1 cellular context compared by ENCODE assay signal in the genomic region with DNA sequence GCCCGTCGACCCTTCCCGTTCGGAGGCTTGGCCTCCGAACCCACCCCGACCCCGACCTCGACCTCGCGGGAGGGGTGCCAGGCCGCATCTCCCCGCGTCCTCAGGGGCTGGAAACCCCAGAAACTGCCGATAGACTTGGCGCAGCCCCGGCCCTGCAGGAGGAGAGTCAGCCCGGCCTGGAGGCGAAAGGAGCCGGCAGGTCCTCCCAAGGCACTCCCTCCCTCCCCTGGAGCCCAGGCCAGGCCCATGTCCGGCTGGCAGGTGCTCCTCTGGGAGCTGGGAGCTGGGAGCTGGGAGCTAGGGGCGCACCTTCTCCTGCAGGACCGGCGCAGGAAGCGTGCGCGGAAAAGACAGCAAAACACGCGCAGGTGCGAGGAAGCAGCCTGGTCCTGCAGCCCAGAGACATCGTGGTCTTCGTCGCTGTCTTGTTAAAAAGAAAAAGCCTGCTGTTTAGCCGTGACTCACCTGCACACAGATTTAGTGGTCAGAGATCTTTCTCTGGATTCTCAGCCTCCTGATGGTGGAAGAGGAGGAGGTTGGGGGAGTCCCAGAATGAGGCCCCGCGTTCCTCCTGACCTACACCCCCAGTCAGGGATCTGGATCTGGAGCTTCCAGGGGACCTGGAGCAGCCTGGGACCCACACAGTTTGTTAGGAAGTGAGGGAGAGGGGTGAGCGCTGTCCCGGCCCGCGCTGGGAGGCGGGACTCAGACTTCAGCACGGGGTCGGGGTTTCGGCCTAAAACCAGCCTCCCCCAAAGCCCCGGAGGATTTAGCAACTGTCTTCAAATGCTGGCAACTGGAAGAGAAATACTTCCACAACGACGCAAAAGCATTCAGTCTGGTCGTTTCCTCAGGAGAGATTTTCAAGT.
TF ChIP-seq lines count a peak whose summit lies in the region.

No MANE protein-coding gene starts in this region.

TF ChIP-seq in HepG2, 621 proteins besides CTCF, POLR2A, EP300 and RAD21 (continued from another document and continues in another):
- TF ChIP-seq, protein P1, sequence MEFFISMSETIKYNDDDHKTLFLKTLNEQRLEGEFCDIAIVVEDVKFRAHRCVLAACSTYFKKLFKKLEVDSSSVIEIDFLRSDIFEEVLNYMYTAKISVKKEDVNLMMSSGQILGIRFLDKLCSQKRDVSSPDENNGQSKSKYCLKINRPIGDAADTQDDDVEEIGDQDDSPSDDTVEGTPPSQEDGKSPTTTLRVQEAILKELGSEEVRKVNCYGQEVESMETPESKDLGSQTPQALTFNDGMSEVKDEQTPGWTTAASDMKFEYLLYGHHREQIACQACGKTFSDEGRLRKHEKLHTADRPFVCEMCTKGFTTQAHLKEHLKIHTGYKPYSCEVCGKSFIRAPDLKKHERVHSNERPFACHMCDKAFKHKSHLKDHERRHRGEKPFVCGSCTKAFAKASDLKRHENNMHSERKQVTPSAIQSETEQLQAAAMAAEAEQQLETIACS (CRISPR knock-in tag; IDR thresholded peaks at IDR 0.05), result no peak
- TF ChIP-seq, protein P2, sequence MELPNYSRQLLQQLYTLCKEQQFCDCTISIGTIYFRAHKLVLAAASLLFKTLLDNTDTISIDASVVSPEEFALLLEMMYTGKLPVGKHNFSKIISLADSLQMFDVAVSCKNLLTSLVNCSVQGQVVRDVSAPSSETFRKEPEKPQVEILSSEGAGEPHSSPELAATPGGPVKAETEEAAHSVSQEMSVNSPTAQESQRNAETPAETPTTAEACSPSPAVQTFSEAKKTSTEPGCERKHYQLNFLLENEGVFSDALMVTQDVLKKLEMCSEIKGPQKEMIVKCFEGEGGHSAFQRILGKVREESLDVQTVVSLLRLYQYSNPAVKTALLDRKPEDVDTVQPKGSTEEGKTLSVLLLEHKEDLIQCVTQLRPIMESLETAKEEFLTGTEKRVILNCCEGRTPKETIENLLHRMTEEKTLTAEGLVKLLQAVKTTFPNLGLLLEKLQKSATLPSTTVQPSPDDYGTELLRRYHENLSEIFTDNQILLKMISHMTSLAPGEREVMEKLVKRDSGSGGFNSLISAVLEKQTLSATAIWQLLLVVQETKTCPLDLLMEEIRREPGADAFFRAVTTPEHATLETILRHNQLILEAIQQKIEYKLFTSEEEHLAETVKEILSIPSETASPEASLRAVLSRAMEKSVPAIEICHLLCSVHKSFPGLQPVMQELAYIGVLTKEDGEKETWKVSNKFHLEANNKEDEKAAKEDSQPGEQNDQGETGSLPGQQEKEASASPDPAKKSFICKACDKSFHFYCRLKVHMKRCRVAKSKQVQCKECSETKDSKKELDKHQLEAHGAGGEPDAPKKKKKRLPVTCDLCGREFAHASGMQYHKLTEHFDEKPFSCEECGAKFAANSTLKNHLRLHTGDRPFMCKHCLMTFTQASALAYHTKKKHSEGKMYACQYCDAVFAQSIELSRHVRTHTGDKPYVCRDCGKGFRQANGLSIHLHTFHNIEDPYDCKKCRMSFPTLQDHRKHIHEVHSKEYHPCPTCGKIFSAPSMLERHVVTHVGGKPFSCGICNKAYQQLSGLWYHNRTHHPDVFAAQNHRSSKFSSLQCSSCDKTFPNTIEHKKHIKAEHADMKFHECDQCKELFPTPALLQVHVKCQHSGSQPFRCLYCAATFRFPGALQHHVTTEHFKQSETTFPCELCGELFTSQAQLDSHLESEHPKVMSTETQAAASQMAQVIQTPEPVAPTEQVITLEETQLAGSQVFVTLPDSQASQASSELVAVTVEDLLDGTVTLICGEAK (IDR thresholded peaks at IDR 0.05), result no peak
- TF ChIP-seq, protein P2 (CRISPR knock-in tag; IDR thresholded peaks at IDR 0.05), result no peak
- peak; percentile 40; the same call in 1 of the 2 replicates for TF ChIP-seq ZNF501 (CRISPR knock-in tag; IDR thresholded peaks at IDR 0.05)
- no peak for TF ChIP-seq NONO (IDR thresholded peaks at IDR 0.05)
- no peak for TF ChIP-seq NONO (CRISPR knock-in tag; conservative IDR thresholded peaks at IDR 0.05)
- TF ChIP-seq HNRNPLL (IDR thresholded peaks at IDR 0.05; ENCODE audit: low read depth, low read length, poor library complexity, severe bottlenecking), result peak; percentile 37
- peak; percentile 38; the same call in 1 of the 2 replicates for TF ChIP-seq HIVEP1 (CRISPR knock-in tag; IDR thresholded peaks at IDR 0.05)
- no peak for TF ChIP-seq HMG20B (CRISPR knock-in tag; conservative IDR thresholded peaks at IDR 0.05)
- TF ChIP-seq TBX2 (CRISPR knock-in tag; IDR thresholded peaks at IDR 0.05; ENCODE audit: borderline replicate concordance), result peak; percentile 11; the same call in 1 of the 2 replicates
- TF ChIP-seq ZNF598 (CRISPR knock-in tag; IDR thresholded peaks at IDR 0.05; ENCODE audit: borderline replicate concordance), result no peak
- no peak for TF ChIP-seq FOXC1 (CRISPR knock-in tag; IDR thresholded peaks at IDR 0.05; ENCODE audit: borderline replicate concordance)
- no peak for TF ChIP-seq ZNF160 (CRISPR knock-in tag; IDR thresholded peaks at IDR 0.05)
- no peak for TF ChIP-seq NFIB (CRISPR knock-in tag; IDR thresholded peaks at IDR 0.05; ENCODE audit: borderline replicate concordance)
- TF ChIP-seq, protein P3, sequence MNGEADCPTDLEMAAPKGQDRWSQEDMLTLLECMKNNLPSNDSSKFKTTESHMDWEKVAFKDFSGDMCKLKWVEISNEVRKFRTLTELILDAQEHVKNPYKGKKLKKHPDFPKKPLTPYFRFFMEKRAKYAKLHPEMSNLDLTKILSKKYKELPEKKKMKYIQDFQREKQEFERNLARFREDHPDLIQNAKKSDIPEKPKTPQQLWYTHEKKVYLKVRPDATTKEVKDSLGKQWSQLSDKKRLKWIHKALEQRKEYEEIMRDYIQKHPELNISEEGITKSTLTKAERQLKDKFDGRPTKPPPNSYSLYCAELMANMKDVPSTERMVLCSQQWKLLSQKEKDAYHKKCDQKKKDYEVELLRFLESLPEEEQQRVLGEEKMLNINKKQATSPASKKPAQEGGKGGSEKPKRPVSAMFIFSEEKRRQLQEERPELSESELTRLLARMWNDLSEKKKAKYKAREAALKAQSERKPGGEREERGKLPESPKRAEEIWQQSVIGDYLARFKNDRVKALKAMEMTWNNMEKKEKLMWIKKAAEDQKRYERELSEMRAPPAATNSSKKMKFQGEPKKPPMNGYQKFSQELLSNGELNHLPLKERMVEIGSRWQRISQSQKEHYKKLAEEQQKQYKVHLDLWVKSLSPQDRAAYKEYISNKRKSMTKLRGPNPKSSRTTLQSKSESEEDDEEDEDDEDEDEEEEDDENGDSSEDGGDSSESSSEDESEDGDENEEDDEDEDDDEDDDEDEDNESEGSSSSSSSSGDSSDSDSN (CRISPR knock-in tag; IDR thresholded peaks at IDR 0.05), result peak; percentile 69
- TF ChIP-seq ZNF703 (CRISPR knock-in tag; IDR thresholded peaks at IDR 0.05; ENCODE audit: borderline replicate concordance), result no peak
- TF ChIP-seq STAG1 (CRISPR knock-in tag; IDR thresholded peaks at IDR 0.05), result no peak
- TF ChIP-seq ZNF263 (CRISPR knock-in tag; IDR thresholded peaks at IDR 0.05), result peak; percentile 90
- TF ChIP-seq CC2D1A (CRISPR knock-in tag; IDR thresholded peaks at IDR 0.05), result no peak
- no peak for TF ChIP-seq ZNF10 (CRISPR knock-in tag; IDR thresholded peaks at IDR 0.05; ENCODE audit: borderline replicate concordance, low read depth)
- TF ChIP-seq ZC3H4 (CRISPR knock-in tag; IDR thresholded peaks at IDR 0.05; ENCODE audit: borderline replicate concordance), result no peak
- no peak for TF ChIP-seq ZNF496 (CRISPR knock-in tag; IDR thresholded peaks at IDR 0.05; ENCODE audit: insufficient replicate concordance)
- TF ChIP-seq, protein P4, sequence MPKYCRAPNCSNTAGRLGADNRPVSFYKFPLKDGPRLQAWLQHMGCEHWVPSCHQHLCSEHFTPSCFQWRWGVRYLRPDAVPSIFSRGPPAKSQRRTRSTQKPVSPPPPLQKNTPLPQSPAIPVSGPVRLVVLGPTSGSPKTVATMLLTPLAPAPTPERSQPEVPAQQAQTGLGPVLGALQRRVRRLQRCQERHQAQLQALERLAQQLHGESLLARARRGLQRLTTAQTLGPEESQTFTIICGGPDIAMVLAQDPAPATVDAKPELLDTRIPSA (CRISPR knock-in tag; IDR thresholded peaks at IDR 0.05; ENCODE audit: borderline replicate concordance), result 0 out of 2 replicates have a peak, but pooled peaks have one; percentile 63
- 0 out of 2 replicates have a peak, but pooled peaks have one; percentile 9 for TF ChIP-seq ZNF441 (CRISPR knock-in tag; IDR thresholded peaks at IDR 0.05; ENCODE audit: borderline replicate concordance)
- no peak for TF ChIP-seq PAX8 (CRISPR knock-in tag; IDR thresholded peaks at IDR 0.05; ENCODE audit: borderline replicate concordance)
- no peak for TF ChIP-seq ZNF674 (CRISPR knock-in tag; IDR thresholded peaks at IDR 0.05; ENCODE audit: low read depth)
- TF ChIP-seq ZNF772 (CRISPR knock-in tag; IDR thresholded peaks at IDR 0.05), result no peak
- TF ChIP-seq CBX1 (IDR thresholded peaks at IDR 0.05; ENCODE audit: low read depth), result no peak
- no peak for TF ChIP-seq CBX2 (IDR thresholded peaks at IDR 0.05; ENCODE audit: low read depth, low read length)
- 0 out of 2 replicates have a peak, but pooled peaks have one; percentile 21 for TF ChIP-seq CBX2 (CRISPR knock-in tag; IDR thresholded peaks at IDR 0.05; ENCODE audit: low read depth)
- TF ChIP-seq ZNF24 (IDR thresholded peaks at IDR 0.05), result no peak
- TF ChIP-seq, protein P5, sequence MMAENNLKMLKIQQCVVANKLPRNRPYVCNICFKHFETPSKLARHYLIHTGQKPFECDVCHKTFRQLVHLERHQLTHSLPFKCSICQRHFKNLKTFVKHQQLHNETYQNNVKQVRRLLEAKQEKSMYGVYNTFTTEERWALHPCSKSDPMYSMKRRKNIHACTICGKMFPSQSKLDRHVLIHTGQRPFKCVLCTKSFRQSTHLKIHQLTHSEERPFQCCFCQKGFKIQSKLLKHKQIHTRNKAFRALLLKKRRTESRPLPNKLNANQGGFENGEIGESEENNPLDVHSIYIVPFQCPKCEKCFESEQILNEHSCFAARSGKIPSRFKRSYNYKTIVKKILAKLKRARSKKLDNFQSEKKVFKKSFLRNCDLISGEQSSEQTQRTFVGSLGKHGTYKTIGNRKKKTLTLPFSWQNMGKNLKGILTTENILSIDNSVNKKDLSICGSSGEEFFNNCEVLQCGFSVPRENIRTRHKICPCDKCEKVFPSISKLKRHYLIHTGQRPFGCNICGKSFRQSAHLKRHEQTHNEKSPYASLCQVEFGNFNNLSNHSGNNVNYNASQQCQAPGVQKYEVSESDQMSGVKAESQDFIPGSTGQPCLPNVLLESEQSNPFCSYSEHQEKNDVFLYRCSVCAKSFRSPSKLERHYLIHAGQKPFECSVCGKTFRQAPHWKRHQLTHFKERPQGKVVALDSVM (CRISPR knock-in tag; IDR thresholded peaks at IDR 0.05), result no peak
- TF ChIP-seq YEATS4 (CRISPR knock-in tag; IDR thresholded peaks at IDR 0.05; ENCODE audit: borderline replicate concordance), result no peak
- TF ChIP-seq EZH2 (conservative IDR thresholded peaks at IDR 0.05; ENCODE audit: low read depth, low read length), result no peak
- TF ChIP-seq, protein P6, sequence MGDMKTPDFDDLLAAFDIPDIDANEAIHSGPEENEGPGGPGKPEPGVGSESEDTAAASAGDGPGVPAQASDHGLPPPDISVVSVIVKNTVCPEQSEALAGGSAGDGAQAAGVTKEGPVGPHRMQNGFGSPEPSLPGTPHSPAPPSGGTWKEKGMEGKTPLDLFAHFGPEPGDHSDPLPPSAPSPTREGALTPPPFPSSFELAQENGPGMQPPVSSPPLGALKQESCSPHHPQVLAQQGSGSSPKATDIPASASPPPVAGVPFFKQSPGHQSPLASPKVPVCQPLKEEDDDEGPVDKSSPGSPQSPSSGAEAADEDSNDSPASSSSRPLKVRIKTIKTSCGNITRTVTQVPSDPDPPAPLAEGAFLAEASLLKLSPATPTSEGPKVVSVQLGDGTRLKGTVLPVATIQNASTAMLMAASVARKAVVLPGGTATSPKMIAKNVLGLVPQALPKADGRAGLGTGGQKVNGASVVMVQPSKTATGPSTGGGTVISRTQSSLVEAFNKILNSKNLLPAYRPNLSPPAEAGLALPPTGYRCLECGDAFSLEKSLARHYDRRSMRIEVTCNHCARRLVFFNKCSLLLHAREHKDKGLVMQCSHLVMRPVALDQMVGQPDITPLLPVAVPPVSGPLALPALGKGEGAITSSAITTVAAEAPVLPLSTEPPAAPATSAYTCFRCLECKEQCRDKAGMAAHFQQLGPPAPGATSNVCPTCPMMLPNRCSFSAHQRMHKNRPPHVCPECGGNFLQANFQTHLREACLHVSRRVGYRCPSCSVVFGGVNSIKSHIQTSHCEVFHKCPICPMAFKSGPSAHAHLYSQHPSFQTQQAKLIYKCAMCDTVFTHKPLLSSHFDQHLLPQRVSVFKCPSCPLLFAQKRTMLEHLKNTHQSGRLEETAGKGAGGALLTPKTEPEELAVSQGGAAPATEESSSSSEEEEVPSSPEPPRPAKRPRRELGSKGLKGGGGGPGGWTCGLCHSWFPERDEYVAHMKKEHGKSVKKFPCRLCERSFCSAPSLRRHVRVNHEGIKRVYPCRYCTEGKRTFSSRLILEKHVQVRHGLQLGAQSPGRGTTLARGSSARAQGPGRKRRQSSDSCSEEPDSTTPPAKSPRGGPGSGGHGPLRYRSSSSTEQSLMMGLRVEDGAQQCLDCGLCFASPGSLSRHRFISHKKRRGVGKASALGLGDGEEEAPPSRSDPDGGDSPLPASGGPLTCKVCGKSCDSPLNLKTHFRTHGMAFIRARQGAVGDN (CRISPR knock-in tag; IDR thresholded peaks at IDR 0.05), result peak; percentile 64
- no peak for TF ChIP-seq NCOA1 (CRISPR knock-in tag; IDR thresholded peaks at IDR 0.05)
- TF ChIP-seq SALL2 (CRISPR knock-in tag; IDR thresholded peaks at IDR 0.05), result no peak
